In the genomic region with DNA sequence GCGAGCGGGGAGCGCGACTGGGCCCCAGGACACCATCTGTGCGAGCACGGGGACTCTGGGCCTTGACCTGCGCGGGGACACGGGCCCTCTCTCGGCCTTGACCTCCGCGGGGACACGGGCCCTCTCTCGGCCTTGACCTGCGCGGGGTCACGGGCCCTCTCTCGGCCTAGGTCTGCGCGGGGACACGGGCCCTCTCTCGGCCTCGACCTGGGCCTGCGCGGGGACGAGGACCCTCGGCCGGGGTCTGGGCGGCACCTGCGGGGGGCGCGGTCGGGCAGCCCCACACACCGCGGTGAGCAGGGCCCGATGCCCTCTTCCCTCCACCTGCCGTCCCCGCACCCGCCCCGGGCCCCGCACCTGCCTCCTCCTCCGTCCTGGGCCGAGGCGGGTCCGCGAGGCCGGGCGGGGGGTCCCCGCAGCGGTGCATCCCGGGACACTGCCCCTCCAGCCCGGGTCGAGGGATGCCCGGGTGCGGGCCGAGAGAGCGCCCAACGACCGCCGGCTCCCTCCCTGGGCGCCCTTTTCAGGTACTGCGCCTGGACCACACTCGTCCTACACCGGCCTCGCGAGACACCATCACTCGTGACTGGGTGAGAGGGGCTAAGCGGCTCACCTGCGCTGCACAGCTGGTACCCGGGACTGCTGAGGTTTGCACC, we compare ENCODE assay signal across 15 cellular contexts. TPM values are rescaled to one million over a fixed set of nuclear protein-coding genes. Genes with fewer than 3 reads are reported as not detected.
A peak's percentile ranks its signal among the peaks of the same experiment; 100 is the strongest.
DNase-seq lines count a peak whose midpoint lies in the region; ATAC-seq, FAIRE-seq and TF ChIP-seq lines count a peak whose summit lies in the region.
"Had no signal": no experiment of that assay in that cellular context is flagged by ENCODE, and none has a peak within 500 bp of the region (broad histone marks: within the 10 kb centered on the region; RNA-seq: fewer than 3 reads in every experiment).

No MANE protein-coding gene starts in this region.

- H3K27ac Mint-ChIP-seq in CD4-positive, alpha-beta T cell, result peak overlapping the region; percentile 39
- H3K27ac Mint-ChIP-seq: CD14-positive monocyte had no signal

- H3K36me3 ChIP-seq in spleen, result no peaks in the 10 kb centered on the region
- H3K36me3 ChIP-seq in thyroid gland, result no peaks in the 10 kb centered on the region

- WGBS in A549 (ENCODE audit: missing lambda C conversion rate), result 79% methylated on average over 47 of the region's 70 CpGs
- WGBS in spleen, 5 donors, result 25 to 72% (median 39%) methylated on average over 30 to 70 of the region's 70 CpGs
- WGBS in thyroid gland, 2 donors, result 56 to 65% methylated on average over 29 to 51 of the region's 70 CpGs

- TF ChIP-seq POLR2A in A549 (IDR thresholded peaks at IDR 0.05; ENCODE audit: low read length) (no peak), spleen (IDR thresholded peaks at IDR 0.05) (no peak), thyroid gland (IDR thresholded peaks at IDR 0.05) (no peak)

- H3K4me3 ChIP-seq in A549 (no peak overlapping the region), spleen (no peak overlapping the region), thyroid gland (replicated peaks in 1 of 3) (no peak overlapping the region)

- no peaks in the 10 kb centered on the region for H3K9me3 Mint-ChIP-seq in CD4-positive, alpha-beta T cell

- H3K4me3 Mint-ChIP-seq in CD4-positive, alpha-beta T cell, result no peak overlapping the region

- POLR2A ChIA-PET in A549 (lab: Yijun Ruan, JAX), result no interaction called here
- POLR2A ChIA-PET in CD4-positive, alpha-beta T cell (lab: Charles Lee), result no interaction called here

- H3K36me3 Mint-ChIP-seq in CD4-positive, alpha-beta T cell (ENCODE audit: low read depth), result peaks cover 11% of the 10 kb centered on the region
- H3K36me3 Mint-ChIP-seq: CD14-positive monocyte had no signal

- no peak for FAIRE-seq in A549 (lab: Jason Lieb, UNC)
- FAIRE-seq: H54 had no signal

- no peak for TF ChIP-seq EP300 in A549 (IDR thresholded peaks at IDR 0.05)

- CTCF ChIA-PET in A549 (lab: Yijun Ruan, JAX), result no interaction called here
- CTCF ChIA-PET in CD4-positive, alpha-beta T cell (lab: Charles Lee), result no interaction called here

- H3K4me2 ChIP-seq in A549, result no peak overlapping the region

- peak; percentile 32 to 47; a peak in 2 of 6 replicates for ATAC-seq in A549
- ATAC-seq in CD4-positive, alpha-beta T cell (ENCODE audit: poor library complexity), result no peak
- peak; percentile 18 for ATAC-seq in foreskin keratinocyte

- H3K9me3 ChIP-seq in A549 (no peaks in the 10 kb centered on the region), spleen (no peaks in the 10 kb centered on the region), thyroid gland (no peaks in the 10 kb centered on the region)
- no peaks in the 10 kb centered on the region for H3K9me3 ChIP-seq in CD4-positive, alpha-beta T cell (ENCODE audit: control insufficient read depth, low read length)

- H3K27me3 ChIP-seq in CD4-positive, alpha-beta T cell (ENCODE audit: control insufficient read depth, insufficient read depth, low read length), result no peaks in the 10 kb centered on the region
- H3K27me3 ChIP-seq in foreskin keratinocyte (no peaks in the 10 kb centered on the region), spleen (replicated peaks in 1 of 7) (peaks cover 0 to 46% (median 5%) of the 10 kb centered on the region in 7 donors), thyroid gland (no peaks in the 10 kb centered on the region)

- H3K27ac ChIP-seq in A549 (no peak overlapping the region), foreskin keratinocyte (no peak overlapping the region), spleen (no peak overlapping the region), thyroid gland (no peak overlapping the region)
- no peak overlapping the region for H3K27ac ChIP-seq in CD4-positive, alpha-beta T cell (ENCODE audit: low read depth, low read length)

- no peak for TF ChIP-seq RAD21 in A549 (conservative IDR thresholded peaks at IDR 0.05 in 1 of 2, IDR thresholded peaks at IDR 0.05 in 1 of 2)

- peaks cover 7% of the 10 kb centered on the region for H3K4me1 Mint-ChIP-seq in CD4-positive, alpha-beta T cell (ENCODE audit: low read depth)
- H3K4me1 Mint-ChIP-seq: CD14-positive monocyte had no signal

- TF ChIP-seq CTCF in A549 (IDR thresholded peaks at IDR 0.05) (no peak), foreskin keratinocyte (conservative IDR thresholded peaks at IDR 0.05) (no peak), spleen (IDR thresholded peaks at IDR 0.05 in 8 of 11, conservative IDR thresholded peaks at IDR 0.05 in 3 of 11) (no peak), thyroid gland (IDR thresholded peaks at IDR 0.05) (no peak)
- no peak for TF ChIP-seq CTCF in CD4-positive, alpha-beta T cell (IDR thresholded peaks at IDR 0.05)

- no peaks in the 10 kb centered on the region for H3K4me1 ChIP-seq in A549
- H3K4me1 ChIP-seq in foreskin keratinocyte, result peaks cover 7% of the 10 kb centered on the region
- H3K4me1 ChIP-seq in spleen, result no peaks in the 10 kb centered on the region
- H3K4me1 ChIP-seq in thyroid gland, result no peaks in the 10 kb centered on the region

- DNase-seq in A549 (ENCODE audit: low read depth in 1 of 2, low spot score in 1 of 2) (no peak), foreskin keratinocyte (no peak), spleen (peak; percentile 69), NOMO-1 treated with DMSO at 0.1 percent for 48 hours (lab: John Stamatoyannopoulos, UW; ENCODE audit: unreplicated experiment) (no peak), thyroid gland (no peak), HK-2 (ENCODE audit: unreplicated experiment) (no peak), hepatic stellate cell (ENCODE audit: low spot score) (no peak)
- no peak for DNase-seq in CD4-positive, alpha-beta T cell
- DNase-seq: DMS 273 treated with DMSO at 0.1 percent for 48 hours had no signal

- H3K27me3 Mint-ChIP-seq in CD4-positive, alpha-beta T cell, result peaks cover under 1% of the 10 kb centered on the region

- intact Hi-C loops in CD4-positive, alpha-beta T cell (cut with DNase I, micrococcal nuclease), result no loop called here
- intact Hi-C loops in spleen (cut with DNase I; ENCODE audit: low total_unique reads) (no loop called here), thyroid gland (cut with DNase I) (no loop called here)

TF ChIP-seq in A549, 52 proteins besides CTCF, POLR2A, EP300 and RAD21 (continues in another document):
- no peak for TF ChIP-seq KDM1A (IDR thresholded peaks at IDR 0.05; ENCODE audit: low read depth)
- no peak for TF ChIP-seq RCOR1 (IDR thresholded peaks at IDR 0.05; ENCODE audit: low read depth, low read length)
- TF ChIP-seq, protein P1, sequence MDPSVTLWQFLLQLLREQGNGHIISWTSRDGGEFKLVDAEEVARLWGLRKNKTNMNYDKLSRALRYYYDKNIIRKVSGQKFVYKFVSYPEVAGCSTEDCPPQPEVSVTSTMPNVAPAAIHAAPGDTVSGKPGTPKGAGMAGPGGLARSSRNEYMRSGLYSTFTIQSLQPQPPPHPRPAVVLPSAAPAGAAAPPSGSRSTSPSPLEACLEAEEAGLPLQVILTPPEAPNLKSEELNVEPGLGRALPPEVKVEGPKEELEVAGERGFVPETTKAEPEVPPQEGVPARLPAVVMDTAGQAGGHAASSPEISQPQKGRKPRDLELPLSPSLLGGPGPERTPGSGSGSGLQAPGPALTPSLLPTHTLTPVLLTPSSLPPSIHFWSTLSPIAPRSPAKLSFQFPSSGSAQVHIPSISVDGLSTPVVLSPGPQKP (IDR thresholded peaks at IDR 0.05; ENCODE audit: low read depth, low read length), result no peak
- TF ChIP-seq NPAS2 (CRISPR knock-in tag; IDR thresholded peaks at IDR 0.05; ENCODE audit: borderline replicate concordance), result no peak
- TF ChIP-seq CEBPB (IDR thresholded peaks at IDR 0.05), result no peak

RNA-seq across cellular contexts. Expression of a gene that starts 15.7 kb away (rescaled TPM):
- not detected in 2 replicates for polyA plus RNA-seq in A549 (2011; rRNA removed)
- not detected in 2 replicates for polyA plus RNA-seq in A549 (2012; cell fraction: cytosol; rRNA removed)
- not detected in 2 replicates for polyA plus RNA-seq in A549 (2012; cell fraction: nucleus; rRNA removed)
- not detected in 3 replicates for polyA plus RNA-seq in A549 (2017; fragmentation: RNase III; extraction: RNeasy Plus Mini Kit Qiagen cat#74134 plus additional on column Dnase treatment)
- polyA minus RNA-seq in A549 (2011; rRNA and poly(A)+ RNA removed), result not detected in 2 replicates
- 1 to 10 TPM; 1.3 to 1.8 TPM for total RNA-seq in CD4-positive, alpha-beta T cell
- total RNA-seq in foreskin keratinocyte, result 12.1 and 14.1 TPM in 2 replicates
- 11.2 and 14.3 TPM in 2 replicates for polyA plus RNA-seq in foreskin keratinocyte
- total RNA-seq in spleen, result under 1 TPM in 3 of 7 donors, not detected in 4; 0.37 to 0.41 (median 0.40) TPM
- under 1 TPM; 0.04 to 0.09 (median 0.06) TPM for polyA plus RNA-seq in spleen
- 1 to 10 TPM in 1 of 4 donors, under 1 TPM in 2, not detected in 1; 0.13 to 2.0 (median 0.45) TPM for total RNA-seq in thyroid gland
- total RNA-seq: A673, Daoy, HT1080 had no signal
- polyA plus RNA-seq: BJ, CD14-positive monocyte had no signal

RNA-seq across cellular contexts. Expression of a gene that starts 57.6 kb away (rescaled TPM):
- polyA plus RNA-seq in A549 (2011; rRNA removed), result 23.1 and 24.6 TPM in 2 replicates
- 6.4 and 6.9 TPM in 2 replicates for polyA plus RNA-seq in A549 (2012; cell fraction: cytosol; rRNA removed)
- polyA plus RNA-seq in A549 (2012; cell fraction: nucleus; rRNA removed), result 8.8 and 15.3 TPM in 2 replicates
- 10.0 to 12.1 TPM (median 11.1 TPM) in 3 replicates for polyA plus RNA-seq in A549 (2017; fragmentation: RNase III; extraction: RNeasy Plus Mini Kit Qiagen cat#74134 plus additional on column Dnase treatment)
- 24.5 and 25.5 TPM in 2 replicates for polyA minus RNA-seq in A549 (2011; rRNA and poly(A)+ RNA removed)
- total RNA-seq in CD4-positive, alpha-beta T cell, result 10 to 100 TPM; 38.9 to 39.6 TPM
- total RNA-seq in foreskin keratinocyte, result 11.9 and 12.4 TPM in 2 replicates
- polyA plus RNA-seq in foreskin keratinocyte, result 4.4 and 5.5 TPM in 2 replicates
- total RNA-seq in spleen, result 10 to 100 TPM; 25.7 to 71.1 (median 30.6) TPM
- polyA plus RNA-seq in spleen, result 10 to 100 TPM in 1 of 3 donors, 1 to 10 TPM in 2; 7.7 to 14.5 (median 9.3) TPM
- total RNA-seq in thyroid gland, result 10 to 100 TPM; 32.9 to 63.0 (median 53.3) TPM

RNA-seq across cellular contexts. Expression of a gene that starts 58.0 kb away (rescaled TPM):
- polyA plus RNA-seq in A549 (2011; rRNA removed) (19.3 and 21.6 TPM in 2 replicates), A549 (2017; fragmentation: RNase III; extraction: RNeasy Plus Mini Kit Qiagen cat#74134 plus additional on column Dnase treatment) (8.2 to 9.2 TPM (median 8.4 TPM) in 3 replicates), foreskin keratinocyte (3.3 and 3.7 TPM in 2 replicates), spleen (1 to 10 TPM; 3.4 to 5.1 (median 4.0) TPM)
- polyA plus RNA-seq in A549 (2012; cell fraction: cytosol; rRNA removed), result 7.1 and 7.6 TPM in 2 replicates
- polyA plus RNA-seq in A549 (2012; cell fraction: nucleus; rRNA removed), result 4.0 and 5.4 TPM in 2 replicates
- polyA minus RNA-seq in A549 (2011; rRNA and poly(A)+ RNA removed), result 28.6 and 33.4 TPM in 2 replicates
- 10 to 100 TPM; 14.9 to 16.7 TPM for total RNA-seq in CD4-positive, alpha-beta T cell
- total RNA-seq in foreskin keratinocyte (10.9 and 11.8 TPM in 2 replicates), spleen (10 to 100 TPM; 15.6 to 27.1 (median 16.4) TPM), thyroid gland (10 to 100 TPM; 16.2 to 21.0 (median 19.7) TPM)
